ENCODE assay signal across 14 cellular contexts in genomic region chr16:73365010-73365409, GRCh38.
DNase-seq lines count a peak whose midpoint lies in the region; ATAC-seq, FAIRE-seq and TF ChIP-seq lines count a peak whose summit lies in the region.
"Had no signal": no experiment of that assay in that cellular context is flagged by ENCODE, and none has a peak within 500 bp of the region (broad histone marks: within the 10 kb centered on the region; RNA-seq: fewer than 3 reads in every experiment).

No MANE protein-coding gene starts in this region.

- no peaks in the 10 kb centered on the region for H4K20me1 ChIP-seq in astrocyte (ENCODE audit: insufficient read depth, low read length)

- no peaks in the 10 kb centered on the region for H3K79me2 ChIP-seq in astrocyte (ENCODE audit: insufficient read depth, low read length)

- H3K27ac ChIP-seq in astrocyte (ENCODE audit: low read depth, low read length): no peak overlapping the region
- no peak overlapping the region for H3K27ac ChIP-seq in small intestine (ENCODE audit: low read depth in 1 of 2, low read length in 1 of 2)
- H3K27ac ChIP-seq: coronary artery had no signal

- WGBS in small intestine, 3 donors: 5 to 37% (median 26%) methylated on average over 8 of the region's 8 CpGs

- no peaks in the 10 kb centered on the region for H3K36me3 Mint-ChIP-seq in astrocyte (ENCODE audit: low read depth, unreplicated experiment)
- no peaks in the 10 kb centered on the region for H3K36me3 Mint-ChIP-seq in activated T-helper 17 cell treated with anti-CD3 and anti-CD28 coated beads, Interleukin-2, amount 50 U/mL, for 72 hours (ENCODE audit: low read depth)
- no peaks in the 10 kb centered on the region for H3K36me3 Mint-ChIP-seq in activated naive CD4-positive, alpha-beta T cell treated with anti-CD3 and anti-CD28 coated beads for 36 hours (ENCODE audit: low read depth)

- H3K27me3 Mint-ChIP-seq in astrocyte (ENCODE audit: low read depth, unreplicated experiment): peaks cover 2% of the 10 kb centered on the region
- no peaks in the 10 kb centered on the region for H3K27me3 Mint-ChIP-seq in activated T-helper 17 cell treated with anti-CD3 and anti-CD28 coated beads, Interleukin-2, amount 50 U/mL, for 72 hours
- no peaks in the 10 kb centered on the region for H3K27me3 Mint-ChIP-seq in activated naive CD4-positive, alpha-beta T cell treated with anti-CD3 and anti-CD28 coated beads for 36 hours (ENCODE audit: low read depth)
- H3K27me3 Mint-ChIP-seq: activated CD4-positive, alpha-beta memory T cell treated with anti-CD3 and anti-CD28 coated beads, Interleukin-2, amount 10 ng/mL, durations not matched to agents 7 days and 5 days had no signal

- H3K4me3 ChIP-seq in astrocyte (ENCODE audit: insufficient read depth, low read depth, low read length) (no peak overlapping the region), small intestine (ENCODE audit: low read depth in 1 of 2, low read length in 2 of 2) (no peak overlapping the region)
- H3K4me3 ChIP-seq: coronary artery had no signal

- no peaks in the 10 kb centered on the region for H3K9me3 ChIP-seq in astrocyte (ENCODE audit: insufficient read depth, low read depth, low read length)
- no peaks in the 10 kb centered on the region for H3K9me3 ChIP-seq in small intestine (ENCODE audit: control insufficient read depth, low read depth)

- H3K9me3 Mint-ChIP-seq in astrocyte (ENCODE audit: unreplicated experiment): no peaks in the 10 kb centered on the region
- H3K9me3 Mint-ChIP-seq in activated T-helper 17 cell treated with anti-CD3 and anti-CD28 coated beads, Interleukin-2, amount 50 U/mL, for 72 hours: no peaks in the 10 kb centered on the region
- peaks cover 1% of the 10 kb centered on the region for H3K9me3 Mint-ChIP-seq in activated naive CD4-positive, alpha-beta T cell treated with anti-CD3 and anti-CD28 coated beads for 36 hours

- intact Hi-C loops in activated naive CD4-positive, alpha-beta T cell treated with anti-CD3 and anti-CD28 coated beads for 36 hours (cut with micrococcal nuclease): no loop called here

- no peak for TF ChIP-seq CTCF in astrocyte (IDR thresholded peaks at IDR 0.05; ENCODE audit: insufficient read depth, low read depth, low read length)

- no peak for ATAC-seq in activated T-helper 17 cell treated with anti-CD3 and anti-CD28 coated beads, Interleukin-2, amount 50 U/mL, for 72 hours (replicated peaks)
- ATAC-seq in HG02885 (IDR thresholded peaks at IDR 0.05; ENCODE audit: poor library complexity, unreplicated experiment): no peak

- CTCF ChIA-PET in activated naive CD4-positive, alpha-beta T cell treated with anti-CD3 and anti-CD28 coated beads for 36 hours (lab: Charles Lee): no interaction called here

- no peak overlapping the region for H3K4me3 Mint-ChIP-seq in astrocyte (ENCODE audit: unreplicated experiment)
- H3K4me3 Mint-ChIP-seq in activated T-helper 17 cell treated with anti-CD3 and anti-CD28 coated beads, Interleukin-2, amount 50 U/mL, for 72 hours: no peak overlapping the region
- no peak overlapping the region for H3K4me3 Mint-ChIP-seq in activated naive CD4-positive, alpha-beta T cell treated with anti-CD3 and anti-CD28 coated beads for 36 hours
- H3K4me3 Mint-ChIP-seq: activated CD4-positive, alpha-beta memory T cell treated with anti-CD3 and anti-CD28 coated beads, Interleukin-2, amount 10 ng/mL, durations not matched to agents 7 days and 5 days; T-helper 2 cell treated with Interferon-gamma antibody and Interleukin-4, amounts not matched to agents 5 μg/mL and 100 μg/mL, for 36 hours had no signal

- H3K9ac ChIP-seq in astrocyte (ENCODE audit: low read length): no peak overlapping the region

- no peak for FAIRE-seq in astrocyte (lab: Jason Lieb, UNC)
- FAIRE-seq in small intestine (lab: Jason Lieb, UNC): no peak
- FAIRE-seq: A204.1 had no signal

- H3K4me2 ChIP-seq in astrocyte (ENCODE audit: low read length): no peak overlapping the region

- H3K27me3 ChIP-seq in astrocyte (ENCODE audit: insufficient read depth, low read length) (no peaks in the 10 kb centered on the region), small intestine (ENCODE audit: control insufficient read depth in 2 of 2, insufficient read depth in 2 of 2, low read length in 2 of 2) (no peaks in the 10 kb centered on the region)

- H3K36me3 ChIP-seq in astrocyte (ENCODE audit: insufficient read depth, low read length) (no peaks in the 10 kb centered on the region), small intestine (ENCODE audit: control insufficient read depth in 2 of 2, insufficient read depth in 2 of 2, low read length in 2 of 2) (no peaks in the 10 kb centered on the region)

- H3K4me1 Mint-ChIP-seq in astrocyte (ENCODE audit: low read depth, unreplicated experiment): peaks cover 6% of the 10 kb centered on the region
- no peaks in the 10 kb centered on the region for H3K4me1 Mint-ChIP-seq in activated T-helper 17 cell treated with anti-CD3 and anti-CD28 coated beads, Interleukin-2, amount 50 U/mL, for 72 hours
- H3K4me1 Mint-ChIP-seq in activated naive CD4-positive, alpha-beta T cell treated with anti-CD3 and anti-CD28 coated beads for 36 hours (ENCODE audit: low read depth): no peaks in the 10 kb centered on the region
- H3K4me1 Mint-ChIP-seq: activated CD4-positive, alpha-beta memory T cell treated with anti-CD3 and anti-CD28 coated beads, Interleukin-2, amount 10 ng/mL, durations not matched to agents 7 days and 5 days had no signal

- H2AFZ ChIP-seq in astrocyte (ENCODE audit: low read depth, low read length): no peak overlapping the region

- H3K27ac Mint-ChIP-seq in astrocyte (ENCODE audit: unreplicated experiment): no peak overlapping the region
- H3K27ac Mint-ChIP-seq in activated T-helper 17 cell treated with anti-CD3 and anti-CD28 coated beads, Interleukin-2, amount 50 U/mL, for 72 hours: no peak overlapping the region
- H3K27ac Mint-ChIP-seq in activated naive CD4-positive, alpha-beta T cell treated with anti-CD3 and anti-CD28 coated beads for 36 hours: no peak overlapping the region
- H3K27ac Mint-ChIP-seq: activated CD4-positive, alpha-beta memory T cell treated with anti-CD3 and anti-CD28 coated beads, Interleukin-2, amount 10 ng/mL, durations not matched to agents 7 days and 5 days; T-helper 2 cell treated with Interferon-gamma antibody and Interleukin-4, amounts not matched to agents 5 μg/mL and 100 μg/mL, for 36 hours had no signal

- H3K4me1 ChIP-seq in astrocyte (ENCODE audit: insufficient read depth, low read length) (no peaks in the 10 kb centered on the region), small intestine (ENCODE audit: control insufficient read depth in 2 of 2, insufficient read depth in 1 of 2, low read depth in 1 of 2, low read length in 1 of 2) (no peaks in the 10 kb centered on the region)

- peak; percentile 1 for DNase-seq in NCI-H146 (lab: John Stamatoyannopoulos, UW)
- DNase-seq in NCI-H146 treated with DMSO at 0.1 percent for 48 hours (lab: John Stamatoyannopoulos, UW; ENCODE audit: unreplicated experiment): no peak
- peak; percentile 82 for DNase-seq in NCI-H2171 (lab: John Stamatoyannopoulos, UW)
- peak; percentile 3 for DNase-seq in astrocyte (ENCODE audit: low read depth)
- peak; percentile 25 for DNase-seq in small intestine
- no peak for DNase-seq in activated naive CD4-positive, alpha-beta T cell treated with anti-CD3 and anti-CD28 coated beads for 36 hours
- DNase-seq: activated CD4-positive, alpha-beta memory T cell treated with anti-CD3 and anti-CD28 coated beads, Interleukin-2, amount 10 ng/mL, durations not matched to agents 7 days and 5 days; activated naive CD4-positive, alpha-beta T cell treated with anti-CD3 and anti-CD28 coated beads, Interleukin-2, amount 50 U/mL, for 16 hours; retina had no signal

Comparison
In these comparisons a context has a peak if more than half of its experiments do, and no peak if none do; other contexts are left out.
1. DNase-seq: peak in NCI-H146 (single experiment), NCI-H2171 (single experiment), astrocyte (single experiment) and small intestine (single experiment); none in NCI-H146 treated with DMSO at 0.1 percent for 48 hours (single experiment) and activated naive CD4-positive, alpha-beta T cell treated with anti-CD3 and anti-CD28 coated beads for 36 hours (single experiment).